Comparison of ENCODE assay signal across 3 cellular contexts in the genomic region with DNA sequence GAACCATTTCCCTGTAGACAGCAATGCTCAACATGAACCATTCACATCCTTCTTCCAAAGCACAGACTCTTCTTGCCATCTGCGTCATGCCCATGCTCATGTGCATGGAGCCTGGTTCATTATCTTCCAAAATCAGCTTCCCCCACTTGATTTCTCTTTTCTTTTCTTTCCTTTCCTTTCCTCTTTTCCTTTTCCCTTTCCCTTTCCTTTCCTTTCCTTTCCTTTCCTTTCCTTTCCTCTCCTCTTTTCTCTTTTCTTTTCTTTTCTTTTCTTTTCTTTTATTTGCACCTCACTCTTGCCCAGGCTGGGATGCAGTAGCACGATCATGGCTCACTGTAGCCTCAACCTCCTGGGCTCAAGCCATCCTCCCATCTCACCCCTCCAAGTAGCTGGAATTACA.
A peak's percentile ranks its signal among the peaks of the same experiment; 100 is the strongest.
TF ChIP-seq lines count a peak whose summit lies in the region.

No MANE protein-coding gene starts in this region.

TF ChIP-seq in HEK293, 187 proteins besides CTCF, POLR2A, EP300 and RAD21:
- TF ChIP-seq, protein P1, sequence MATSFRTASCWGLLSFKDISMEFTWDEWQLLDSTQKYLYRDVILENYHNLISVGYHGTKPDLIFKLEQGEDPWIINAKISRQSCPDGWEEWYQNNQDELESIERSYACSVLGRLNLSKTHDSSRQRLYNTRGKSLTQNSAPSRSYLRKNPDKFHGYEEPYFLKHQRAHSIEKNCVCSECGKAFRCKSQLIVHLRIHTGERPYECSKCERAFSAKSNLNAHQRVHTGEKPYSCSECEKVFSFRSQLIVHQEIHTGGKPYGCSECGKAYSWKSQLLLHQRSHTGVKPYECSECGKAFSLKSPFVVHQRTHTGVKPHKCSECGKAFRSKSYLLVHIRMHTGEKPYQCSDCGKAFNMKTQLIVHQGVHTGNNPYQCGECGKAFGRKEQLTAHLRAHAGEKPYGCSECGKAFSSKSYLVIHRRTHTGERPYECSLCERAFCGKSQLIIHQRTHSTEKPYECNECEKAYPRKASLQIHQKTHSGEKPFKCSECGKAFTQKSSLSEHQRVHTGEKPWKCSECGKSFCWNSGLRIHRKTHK (tag by site-specific recombination; IDR thresholded peaks at IDR 0.05) = no peak
- TF ChIP-seq PRDM1 (tag by site-specific recombination; IDR thresholded peaks at IDR 0.05) = peak; percentile 99

TF ChIP-seq in WTC11, 78 proteins besides CTCF, POLR2A, EP300 and RAD21:
- TF ChIP-seq, protein P2, sequence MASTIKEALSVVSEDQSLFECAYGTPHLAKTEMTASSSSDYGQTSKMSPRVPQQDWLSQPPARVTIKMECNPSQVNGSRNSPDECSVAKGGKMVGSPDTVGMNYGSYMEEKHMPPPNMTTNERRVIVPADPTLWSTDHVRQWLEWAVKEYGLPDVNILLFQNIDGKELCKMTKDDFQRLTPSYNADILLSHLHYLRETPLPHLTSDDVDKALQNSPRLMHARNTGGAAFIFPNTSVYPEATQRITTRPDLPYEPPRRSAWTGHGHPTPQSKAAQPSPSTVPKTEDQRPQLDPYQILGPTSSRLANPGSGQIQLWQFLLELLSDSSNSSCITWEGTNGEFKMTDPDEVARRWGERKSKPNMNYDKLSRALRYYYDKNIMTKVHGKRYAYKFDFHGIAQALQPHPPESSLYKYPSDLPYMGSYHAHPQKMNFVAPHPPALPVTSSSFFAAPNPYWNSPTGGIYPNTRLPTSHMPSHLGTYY (CRISPR knock-in tag; IDR thresholded peaks at IDR 0.05) = no peak
- TF ChIP-seq, protein P3, sequence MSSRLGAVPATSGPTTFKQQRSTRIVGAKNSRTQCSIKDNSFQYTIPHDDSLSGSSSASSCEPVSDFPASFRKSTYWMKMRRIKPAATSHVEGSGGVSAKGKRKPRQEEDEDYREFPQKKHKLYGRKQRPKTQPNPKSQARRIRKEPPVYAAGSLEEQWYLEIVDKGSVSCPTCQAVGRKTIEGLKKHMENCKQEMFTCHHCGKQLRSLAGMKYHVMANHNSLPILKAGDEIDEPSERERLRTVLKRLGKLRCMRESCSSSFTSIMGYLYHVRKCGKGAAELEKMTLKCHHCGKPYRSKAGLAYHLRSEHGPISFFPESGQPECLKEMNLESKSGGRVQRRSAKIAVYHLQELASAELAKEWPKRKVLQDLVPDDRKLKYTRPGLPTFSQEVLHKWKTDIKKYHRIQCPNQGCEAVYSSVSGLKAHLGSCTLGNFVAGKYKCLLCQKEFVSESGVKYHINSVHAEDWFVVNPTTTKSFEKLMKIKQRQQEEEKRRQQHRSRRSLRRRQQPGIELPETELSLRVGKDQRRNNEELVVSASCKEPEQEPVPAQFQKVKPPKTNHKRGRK (CRISPR knock-in tag; IDR thresholded peaks at IDR 0.05; ENCODE audit: borderline replicate concordance) = 0 out of 2 replicates have a peak, but pooled peaks have one; percentile 48
- no peak for TF ChIP-seq RELA (CRISPR knock-in tag; IDR thresholded peaks at IDR 0.05; ENCODE audit: borderline replicate concordance)

TF ChIP-seq in K562, 482 proteins besides CTCF, POLR2A, EP300 and RAD21:
- TF ChIP-seq, protein P3 (tag; IDR thresholded peaks at IDR 0.05) = 0 out of 2 replicates have a peak, but pooled peaks have one; percentile 31
- no peak for TF ChIP-seq POLR2G (IDR thresholded peaks at IDR 0.05; ENCODE audit: low read depth, low read length)
